24 cellular contexts compared by ENCODE assay signal in the genomic region with DNA sequence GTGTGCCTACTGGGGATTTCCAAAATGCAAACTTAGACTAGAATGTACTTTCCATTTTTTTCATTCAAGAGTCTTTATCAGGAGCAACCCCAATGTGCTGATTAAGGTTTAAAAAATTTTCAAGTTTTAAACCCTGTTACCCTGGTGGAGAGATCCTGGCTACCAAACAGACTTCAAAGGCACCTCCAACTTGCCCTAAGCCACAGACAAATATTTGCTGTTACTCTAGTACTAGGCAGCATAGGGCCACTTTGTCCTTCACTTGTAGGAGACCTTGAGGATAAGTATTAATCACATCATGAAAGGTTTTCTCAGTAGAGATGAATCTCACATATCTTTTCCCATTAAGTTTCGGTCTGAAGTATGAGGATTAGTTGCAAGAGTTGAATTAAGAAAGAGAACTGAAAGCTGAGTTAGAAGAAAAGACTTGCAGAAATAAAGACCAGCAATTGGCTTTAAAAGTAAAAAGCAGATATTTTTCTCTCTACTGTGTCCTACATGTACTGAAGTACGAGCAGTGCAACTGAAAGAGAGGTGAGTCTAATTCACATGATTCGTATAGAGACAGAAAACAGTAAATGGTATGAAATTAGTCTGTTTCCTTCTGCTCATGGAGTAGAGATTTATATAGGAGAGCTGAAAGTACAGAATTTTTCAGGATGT. TPM values are rescaled to one million over a fixed set of nuclear protein-coding genes. Genes with fewer than 3 reads are reported as not detected.
A peak's percentile ranks its signal among the peaks of the same experiment; 100 is the strongest.
DNase-seq lines count a peak whose midpoint lies in the region; ATAC-seq, FAIRE-seq and TF ChIP-seq lines count a peak whose summit lies in the region.
"Had no signal": no experiment of that assay in that cellular context is flagged by ENCODE, and none has a peak within 500 bp of the region (broad histone marks: within the 10 kb centered on the region; RNA-seq: fewer than 3 reads in every experiment).

No MANE protein-coding gene starts in this region.

- H3K4me2 ChIP-seq in HepG2 (ENCODE audit: low read depth, low read length), result peak overlapping the region; percentile 63

- H3K9me3 ChIP-seq in heart right ventricle (peaks cover 0 to 21% (median 7%) of the 10 kb centered on the region in 11 donors), HepG2 (ENCODE audit: low read length) (no peaks in the 10 kb centered on the region)

- TF ChIP-seq CTCF in heart right ventricle (IDR thresholded peaks at IDR 0.05) (no peak), WTC11 (IDR thresholded peaks at IDR 0.05) (no peak), HepG2 (CRISPR knock-in tag; IDR thresholded peaks at IDR 0.05) (no peak), foreskin keratinocyte (conservative IDR thresholded peaks at IDR 0.05) (no peak)

- no peaks in the 10 kb centered on the region for H3K27me3 ChIP-seq in heart right ventricle
- no peaks in the 10 kb centered on the region for H3K27me3 ChIP-seq in HepG2 (ENCODE audit: control insufficient read depth in 1 of 2, insufficient read depth in 2 of 2, low read length in 2 of 2)
- no peaks in the 10 kb centered on the region for H3K27me3 ChIP-seq in foreskin keratinocyte

- CTCF ChIA-PET in WTC11 (lab: Charles Lee) (no interaction called here), HepG2 (lab: Yijun Ruan, JAX; ENCODE audit: low intra/inter-chr PET ratio, low total read pairs) (no interaction called here)

- no peak overlapping the region for H3K27ac Mint-ChIP-seq in WTC11
- H3K27ac Mint-ChIP-seq: activated naive CD4-positive, alpha-beta T cell treated with anti-CD3 and anti-CD28 coated beads, Interleukin-2, amount 10 ng/mL, durations not matched to agents 7 days and 5 days; CD4-positive, CD25-positive, alpha-beta regulatory T cell; natural killer cell; T-helper 17 cell had no signal

- DNase-seq in heart right ventricle (no peak), left ventricle myocardium superior (no peak), WTC11 (ENCODE audit: low spot score) (no peak), HepG2 (ENCODE audit: low spot score) (peak; percentile 95), posterior cingulate gyrus (no peak), foreskin keratinocyte (no peak), NOMO-1 treated with dmso at 0.1 percent for 144 hours (lab: John Stamatoyannopoulos, UW; ENCODE audit: unreplicated experiment) (no peak)
- DNase-seq: activated CD4-positive, alpha-beta T cell treated with anti-CD3 and anti-CD28 coated beads, Interleukin-2, amount 50 U/mL, for 48 hours; activated naive CD4-positive, alpha-beta T cell treated with anti-CD3 and anti-CD28 coated beads, Interleukin-2, amount 10 ng/mL, durations not matched to agents 7 days and 5 days; activated T-cell treated with anti-CD3 and anti-CD28 coated beads for 4 hours; aorta; CD4-positive, CD25-positive, alpha-beta regulatory T cell; mesendoderm; natural killer cell; NCI-H2029 treated with DMSO at 0.1 percent for 48 hours; NCI-H446 treated with DMSO at 0.1 percent for 48 hours; SIG-M5; T-helper 17 cell had no signal

- no peaks in the 10 kb centered on the region for H4K20me1 ChIP-seq in HepG2 (ENCODE audit: insufficient read depth, low read length)

- WGBS in heart right ventricle, 2 donors, result 76 to 78% methylated on average over 3 of the region's 3 CpGs
- WGBS in HepG2 (ENCODE audit: low lambda C conversion rate), result 13% methylated on average over 3 of the region's 3 CpGs

- H3K27ac ChIP-seq in heart right ventricle, result peak overlapping the region in 8 of 10 donors; percentile 27 to 64 (median 42)
- peak overlapping the region; percentile 78 for H3K27ac ChIP-seq in HepG2 (ENCODE audit: extremely low read length, insufficient read depth, low read length)
- H3K27ac ChIP-seq in foreskin keratinocyte, result no peak overlapping the region
- H3K27ac ChIP-seq: parathyroid adenoma had no signal

- TF ChIP-seq POLR2A in HepG2 (IDR thresholded peaks at IDR 0.05; ENCODE audit: insufficient read depth in 1 of 2, low read depth in 2 of 2, low read length in 2 of 2), result no peak

- FAIRE-seq in HepG2 (lab: Jason Lieb, UNC), result peak; percentile 86
- FAIRE-seq: colon, GM12891, K562, urothelium cell line had no signal

- intact Hi-C loops in heart right ventricle (cut with DNase I) (no loop called here), left ventricle myocardium superior (cut with micrococcal nuclease) (no loop called here), HepG2 (cut with micrococcal nuclease; ENCODE audit: unreplicated experiment) (loop anchor here (5.0 kb wide), 1 partner anchor 35 kb away; no protein-coding TSS in a partner anchor), posterior cingulate gyrus (cut with DNase I) (no loop called here)

- H3K27me3 Mint-ChIP-seq in WTC11 (ENCODE audit: low read depth), result no peaks in the 10 kb centered on the region

- BruUV-seq in HepG2 (replicated peaks; lab: Mats Ljungman, UMichigan), result no TSS peak

- POLR2A ChIA-PET in WTC11 (lab: Charles Lee) (no interaction called here), HepG2 (lab: Yijun Ruan, JAX) (interaction anchor here (0.8 to 2.4 kb wide), 3 partner anchors 24 to 33 kb away, joined by 3 to 8 read pairs (median 3); no protein-coding TSS in a partner anchor)

- H3K4me1 ChIP-seq in heart right ventricle (peaks cover 3 to 55% (median 34%) of the 10 kb centered on the region in 9 donors), HepG2 (ENCODE audit: insufficient read depth, low read length) (peaks cover 72% of the 10 kb centered on the region), foreskin keratinocyte (peaks cover 10% of the 10 kb centered on the region)
- H3K4me1 ChIP-seq: parathyroid adenoma had no signal

- H3K36me3 ChIP-seq in heart right ventricle (peaks cover 0 to 21% (median 0%) of the 10 kb centered on the region in 9 donors), HepG2 (replicated peaks in 1 of 2; ENCODE audit: control insufficient read depth in 1 of 2, insufficient read depth in 2 of 2, low read length in 2 of 2) (no peaks in the 10 kb centered on the region)

- no peak overlapping the region for H3K4me3 Mint-ChIP-seq in WTC11
- H3K4me3 Mint-ChIP-seq: activated naive CD4-positive, alpha-beta T cell treated with anti-CD3 and anti-CD28 coated beads, Interleukin-2, amount 10 ng/mL, durations not matched to agents 7 days and 5 days; CD4-positive, CD25-positive, alpha-beta regulatory T cell; natural killer cell; T-helper 17 cell had no signal

- H3K4me3 ChIP-seq in heart right ventricle (peak overlapping the region in 1 of 10 donors; percentile 6), HepG2 (replicated peaks in 1 of 3; ENCODE audit: insufficient read depth in 1 of 3, low read depth in 2 of 3, low read length in 3 of 3) (peak overlapping the region; percentile 12 to 44 (median 19); a peak in 4 of 6 replicates)
- H3K4me3 ChIP-seq: K562 had no signal

- H3K4me1 Mint-ChIP-seq in WTC11, result peaks cover 5% of the 10 kb centered on the region; the same call in 1 of the 2 replicates
- H3K4me1 Mint-ChIP-seq: activated naive CD4-positive, alpha-beta T cell treated with anti-CD3 and anti-CD28 coated beads, Interleukin-2, amount 10 ng/mL, durations not matched to agents 7 days and 5 days; CD4-positive, CD25-positive, alpha-beta regulatory T cell; natural killer cell had no signal

- in situ Hi-C loops in HepG2 (cut with HindIII; ENCODE audit: extremely low pct_ligation_motif_present, low pct_unique_long_range_greater_than_20kb), result no loop called here

- peaks cover 3% of the 10 kb centered on the region for H3K79me2 ChIP-seq in HepG2 (ENCODE audit: insufficient read depth, low read length)
- H3K79me2 ChIP-seq: parathyroid adenoma had no signal

- no peaks in the 10 kb centered on the region for H3K36me3 Mint-ChIP-seq in WTC11
- H3K36me3 Mint-ChIP-seq: activated naive CD4-positive, alpha-beta T cell treated with anti-CD3 and anti-CD28 coated beads, Interleukin-2, amount 10 ng/mL, durations not matched to agents 7 days and 5 days; CD4-positive, CD25-positive, alpha-beta regulatory T cell; natural killer cell had no signal

- TF ChIP-seq RAD21 in HepG2 (CRISPR knock-in tag; IDR thresholded peaks at IDR 0.05), result no peak

- ATAC-seq in heart right ventricle, result peak in 1 of 8 donors; percentile 34
- ATAC-seq in left ventricle myocardium superior, result no peak
- ATAC-seq in WTC11, result no peak
- peak; percentile 99 for ATAC-seq in HepG2
- ATAC-seq in foreskin keratinocyte, result no peak
- no peak for ATAC-seq in GM18502 (IDR thresholded peaks at IDR 0.05; ENCODE audit: poor library complexity, unreplicated experiment)
- ATAC-seq: K562, natural killer cell, T-helper 17 cell had no signal

- H3K9ac ChIP-seq in HepG2 (ENCODE audit: insufficient read depth, low read depth, low read length), result peak overlapping the region; percentile 61
- H3K9ac ChIP-seq: parathyroid adenoma had no signal

- peak; percentile 89 to 98 for TF ChIP-seq EP300 in HepG2 (IDR thresholded peaks at IDR 0.05; ENCODE audit: low read depth in 2 of 2, low read length in 2 of 2)
- peak; percentile 95 for TF ChIP-seq EP300 in HepG2 (CRISPR knock-in tag; IDR thresholded peaks at IDR 0.05; ENCODE audit: borderline replicate concordance)

- H2AFZ ChIP-seq in HepG2 (ENCODE audit: low read length), result no peak overlapping the region
- H2AFZ ChIP-seq: parathyroid adenoma had no signal

- H3K9me3 Mint-ChIP-seq in WTC11, result no peaks in the 10 kb centered on the region
- H3K9me3 Mint-ChIP-seq: activated naive CD4-positive, alpha-beta T cell treated with anti-CD3 and anti-CD28 coated beads, Interleukin-2, amount 10 ng/mL, durations not matched to agents 7 days and 5 days; natural killer cell had no signal

RNA-seq across cellular contexts. Expression of gene NTN4, which starts 28.3 kb away (rescaled TPM):
- 100 to 1,000 TPM in 1 of 10 donors, 10 to 100 TPM in 9; 54.7 to 105 (median 67.7) TPM for total RNA-seq in heart right ventricle
- polyA plus RNA-seq in heart right ventricle, result 10 to 100 TPM; 17.9 to 27.7 TPM
- total RNA-seq in left ventricle myocardium superior, result 76.5 TPM
- 1.9 to 2.7 TPM (median 2.1 TPM) in 3 replicates for total RNA-seq in WTC11 (2021)
- total RNA-seq in HepG2 (2016; rRNA removed; fragmentation: Illumina TruSeq; extraction: Trizol), result 9.5 and 11.5 TPM in 2 replicates
- 1.3 and 1.5 TPM in 2 replicates for total RNA-seq in HepG2 (2016; cell fraction: cytosol; rRNA removed; fragmentation: Illumina TruSeq; extraction: Trizol; ENCODE audit: low read depth)
- 8.3 and 13.6 TPM in 2 replicates for total RNA-seq in HepG2 (2016; cell fraction: insoluble cytoplasmic fraction; rRNA removed; fragmentation: Illumina TruSeq; extraction: Trizol)
- total RNA-seq in HepG2 (2016; cell fraction: membrane; rRNA removed; fragmentation: Illumina TruSeq; extraction: Trizol), result 5.1 and 5.6 TPM in 2 replicates
- 13.7 and 18.2 TPM in 2 replicates for total RNA-seq in HepG2 (2016; cell fraction: nucleus; rRNA removed; fragmentation: Illumina TruSeq; extraction: Trizol)
- 7.8 and 9.6 TPM in 2 replicates for polyA plus RNA-seq in HepG2 (2011; rRNA removed)
- polyA plus RNA-seq in HepG2 (2011; cell fraction: cytosol; rRNA removed), result 7.1 and 7.6 TPM in 2 replicates
- polyA plus RNA-seq in HepG2 (2011; cell fraction: nucleus; rRNA removed), result 4.4 and 6.7 TPM in 2 replicates
- 5.3 and 6.6 TPM in 2 replicates for polyA plus RNA-seq in HepG2 (2012)
- 1.1 and 1.3 TPM in 2 replicates for polyA plus RNA-seq in HepG2 (2016; cell fraction: cytosol; fragmentation: Illumina TruSeq; extraction: Trizol; ENCODE audit: low read depth)
- 8.4 and 8.8 TPM in 2 replicates for polyA plus RNA-seq in HepG2 (2016; cell fraction: insoluble cytoplasmic fraction; fragmentation: Illumina TruSeq; extraction: Trizol; ENCODE audit: low read depth)
- 3.4 and 3.5 TPM in 2 replicates for polyA plus RNA-seq in HepG2 (2016; cell fraction: membrane; fragmentation: Illumina TruSeq; extraction: Trizol; ENCODE audit: low read depth)
- polyA plus RNA-seq in HepG2 (2016; cell fraction: nucleus; fragmentation: Illumina TruSeq; extraction: Trizol; ENCODE audit: insufficient read depth, low read depth), result 19.5 and 23.9 TPM in 2 replicates
- 31.5 and 36.2 TPM in 2 replicates for polyA minus RNA-seq in HepG2 (2011; rRNA and poly(A)+ RNA removed; ENCODE audit: low replicate concordance)
- 6.3 and 7.2 TPM in 2 replicates for polyA minus RNA-seq in HepG2 (2011; cell fraction: cytosol; rRNA and poly(A)+ RNA removed)
- 9.5 and 11.9 TPM in 2 replicates for polyA minus RNA-seq in HepG2 (2011; cell fraction: nucleus; rRNA and poly(A)+ RNA removed)
- total RNA-seq in foreskin keratinocyte, result 8.9 and 9.5 TPM in 2 replicates
- polyA plus RNA-seq in foreskin keratinocyte, result 3.7 and 4.0 TPM in 2 replicates
- total RNA-seq: CD4-positive, CD25-positive, alpha-beta regulatory T cell had no signal
- polyA plus RNA-seq: K562 had no signal
